Comparison of ENCODE assay signal across 1 cellular context in the genomic region with DNA sequence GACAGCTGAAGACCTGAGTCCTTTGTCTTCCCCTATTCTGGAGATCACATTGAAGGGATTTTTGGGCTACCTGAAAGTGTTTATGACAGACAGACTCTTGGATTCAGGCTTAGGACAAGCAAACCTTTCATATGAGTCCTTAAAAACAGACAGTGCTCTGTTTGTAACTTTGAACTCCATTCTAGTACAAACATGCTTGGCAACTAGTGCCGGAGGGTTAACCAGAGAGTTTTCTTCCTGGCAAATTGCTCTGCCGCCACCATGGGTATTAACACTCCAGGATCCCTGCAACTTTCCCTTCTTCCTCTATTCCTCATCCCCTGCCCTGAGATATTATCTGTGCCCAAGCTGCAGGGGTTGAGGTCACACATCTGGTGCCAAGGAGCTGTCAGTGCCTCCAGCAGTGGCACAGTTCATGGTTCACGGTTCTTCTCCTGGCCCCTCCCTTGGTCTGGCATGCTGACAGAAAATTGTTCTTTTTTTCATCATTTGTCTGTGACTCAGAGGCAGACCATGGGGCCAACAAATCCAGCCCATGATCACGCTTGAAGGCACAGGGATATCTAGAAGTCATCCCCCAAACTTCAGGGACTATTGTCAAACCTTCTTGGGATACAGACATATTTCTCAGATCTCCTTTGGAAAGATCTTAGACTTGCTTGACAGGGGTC.
A peak's percentile ranks its signal among the peaks of the same experiment; 100 is the strongest.
TF ChIP-seq lines count a peak whose summit lies in the region.

No MANE protein-coding gene starts in this region.

TF ChIP-seq in HepG2, 621 proteins besides CTCF, POLR2A, EP300 and RAD21 (continued from another document and continues in another):
- TF ChIP-seq PPARG (CRISPR knock-in tag; conservative IDR thresholded peaks at IDR 0.05), result 0 out of 2 replicates have a peak, but pooled peaks have one; percentile 8
- TF ChIP-seq KDM2A (CRISPR knock-in tag; IDR thresholded peaks at IDR 0.05; ENCODE audit: borderline replicate concordance, low read depth), result no peak
- TF ChIP-seq, protein P1, sequence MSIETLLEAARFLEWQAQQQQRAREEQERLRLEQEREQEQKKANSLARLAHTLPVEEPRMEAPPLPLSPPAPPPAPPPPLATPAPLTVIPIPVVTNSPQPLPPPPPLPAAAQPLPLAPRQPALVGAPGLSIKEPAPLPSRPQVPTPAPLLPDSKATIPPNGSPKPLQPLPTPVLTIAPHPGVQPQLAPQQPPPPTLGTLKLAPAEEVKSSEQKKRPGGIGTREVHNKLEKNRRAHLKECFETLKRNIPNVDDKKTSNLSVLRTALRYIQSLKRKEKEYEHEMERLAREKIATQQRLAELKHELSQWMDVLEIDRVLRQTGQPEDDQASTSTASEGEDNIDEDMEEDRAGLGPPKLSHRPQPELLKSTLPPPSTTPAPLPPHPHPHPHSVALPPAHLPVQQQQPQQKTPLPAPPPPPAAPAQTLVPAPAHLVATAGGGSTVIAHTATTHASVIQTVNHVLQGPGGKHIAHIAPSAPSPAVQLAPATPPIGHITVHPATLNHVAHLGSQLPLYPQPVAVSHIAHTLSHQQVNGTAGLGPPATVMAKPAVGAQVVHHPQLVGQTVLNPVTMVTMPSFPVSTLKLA (IDR thresholded peaks at IDR 0.05), result no peak
- TF ChIP-seq SNRNP70 (IDR thresholded peaks at IDR 0.05; ENCODE audit: low read depth, low read length), result no peak
- no peak for TF ChIP-seq RCOR2 (CRISPR knock-in tag; IDR thresholded peaks at IDR 0.05)
- TF ChIP-seq, protein P2, sequence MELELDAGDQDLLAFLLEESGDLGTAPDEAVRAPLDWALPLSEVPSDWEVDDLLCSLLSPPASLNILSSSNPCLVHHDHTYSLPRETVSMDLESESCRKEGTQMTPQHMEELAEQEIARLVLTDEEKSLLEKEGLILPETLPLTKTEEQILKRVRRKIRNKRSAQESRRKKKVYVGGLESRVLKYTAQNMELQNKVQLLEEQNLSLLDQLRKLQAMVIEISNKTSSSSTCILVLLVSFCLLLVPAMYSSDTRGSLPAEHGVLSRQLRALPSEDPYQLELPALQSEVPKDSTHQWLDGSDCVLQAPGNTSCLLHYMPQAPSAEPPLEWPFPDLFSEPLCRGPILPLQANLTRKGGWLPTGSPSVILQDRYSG (CRISPR knock-in tag; IDR thresholded peaks at IDR 0.05), result 0 out of 2 replicates have a peak, but pooled peaks have one; percentile 35
- peak; percentile 87 for TF ChIP-seq FOSL2 (CRISPR knock-in tag; IDR thresholded peaks at IDR 0.05)
- TF ChIP-seq ARNT2 (CRISPR knock-in tag; IDR thresholded peaks at IDR 0.05; ENCODE audit: low read depth), result no peak
- TF ChIP-seq, protein P3, sequence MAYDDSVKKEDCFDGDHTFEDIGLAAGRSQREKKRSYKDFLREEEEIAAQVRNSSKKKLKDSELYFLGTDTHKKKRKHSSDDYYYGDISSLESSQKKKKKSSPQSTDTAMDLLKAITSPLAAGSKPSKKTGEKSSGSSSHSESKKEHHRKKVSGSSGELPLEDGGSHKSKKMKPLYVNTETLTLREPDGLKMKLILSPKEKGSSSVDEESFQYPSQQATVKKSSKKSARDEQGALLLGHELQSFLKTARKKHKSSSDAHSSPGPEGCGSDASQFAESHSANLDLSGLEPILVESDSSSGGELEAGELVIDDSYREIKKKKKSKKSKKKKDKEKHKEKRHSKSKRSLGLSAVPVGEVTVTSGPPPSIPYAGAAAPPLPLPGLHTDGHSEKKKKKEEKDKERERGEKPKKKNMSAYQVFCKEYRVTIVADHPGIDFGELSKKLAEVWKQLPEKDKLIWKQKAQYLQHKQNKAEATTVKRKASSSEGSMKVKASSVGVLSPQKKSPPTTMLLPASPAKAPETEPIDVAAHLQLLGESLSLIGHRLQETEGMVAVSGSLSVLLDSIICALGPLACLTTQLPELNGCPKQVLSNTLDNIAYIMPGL (CRISPR knock-in tag; IDR thresholded peaks at IDR 0.05; ENCODE audit: borderline replicate concordance in 1 of 2, low read depth in 1 of 2), result peak in 1 of 2 experiments; percentile 32; a peak in 1 of 4 replicates
- TF ChIP-seq ZNF20 (CRISPR knock-in tag; IDR thresholded peaks at IDR 0.05), result no peak
- 0 out of 2 replicates have a peak, but pooled peaks have one; percentile 49 for TF ChIP-seq ISL2 (CRISPR knock-in tag; IDR thresholded peaks at IDR 0.05)
- peak; percentile 74; the same call in 1 of the 2 replicates for TF ChIP-seq MEIS1 (CRISPR knock-in tag; IDR thresholded peaks at IDR 0.05; ENCODE audit: borderline replicate concordance)
- TF ChIP-seq AGO2 (optimal IDR thresholded peaks at IDR 0.05; ENCODE audit: low read depth, low read length), result no peak
- TF ChIP-seq ZBTB3 (CRISPR knock-in tag; IDR thresholded peaks at IDR 0.05; ENCODE audit: borderline replicate concordance, low read depth), result peak; percentile 25; the same call in 1 of the 2 replicates
- TF ChIP-seq, protein P4, sequence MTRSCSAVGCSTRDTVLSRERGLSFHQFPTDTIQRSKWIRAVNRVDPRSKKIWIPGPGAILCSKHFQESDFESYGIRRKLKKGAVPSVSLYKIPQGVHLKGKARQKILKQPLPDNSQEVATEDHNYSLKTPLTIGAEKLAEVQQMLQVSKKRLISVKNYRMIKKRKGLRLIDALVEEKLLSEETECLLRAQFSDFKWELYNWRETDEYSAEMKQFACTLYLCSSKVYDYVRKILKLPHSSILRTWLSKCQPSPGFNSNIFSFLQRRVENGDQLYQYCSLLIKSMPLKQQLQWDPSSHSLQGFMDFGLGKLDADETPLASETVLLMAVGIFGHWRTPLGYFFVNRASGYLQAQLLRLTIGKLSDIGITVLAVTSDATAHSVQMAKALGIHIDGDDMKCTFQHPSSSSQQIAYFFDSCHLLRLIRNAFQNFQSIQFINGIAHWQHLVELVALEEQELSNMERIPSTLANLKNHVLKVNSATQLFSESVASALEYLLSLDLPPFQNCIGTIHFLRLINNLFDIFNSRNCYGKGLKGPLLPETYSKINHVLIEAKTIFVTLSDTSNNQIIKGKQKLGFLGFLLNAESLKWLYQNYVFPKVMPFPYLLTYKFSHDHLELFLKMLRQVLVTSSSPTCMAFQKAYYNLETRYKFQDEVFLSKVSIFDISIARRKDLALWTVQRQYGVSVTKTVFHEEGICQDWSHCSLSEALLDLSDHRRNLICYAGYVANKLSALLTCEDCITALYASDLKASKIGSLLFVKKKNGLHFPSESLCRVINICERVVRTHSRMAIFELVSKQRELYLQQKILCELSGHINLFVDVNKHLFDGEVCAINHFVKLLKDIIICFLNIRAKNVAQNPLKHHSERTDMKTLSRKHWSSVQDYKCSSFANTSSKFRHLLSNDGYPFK (CRISPR knock-in tag; IDR thresholded peaks at IDR 0.05; ENCODE audit: borderline replicate concordance), result no peak
- TF ChIP-seq ZMYM4 (CRISPR knock-in tag; IDR thresholded peaks at IDR 0.05), result no peak
- TF ChIP-seq TBP (CRISPR knock-in tag; IDR thresholded peaks at IDR 0.05), result no peak
- TF ChIP-seq MEF2D (CRISPR knock-in tag; IDR thresholded peaks at IDR 0.05), result no peak
- TF ChIP-seq, protein P5, sequence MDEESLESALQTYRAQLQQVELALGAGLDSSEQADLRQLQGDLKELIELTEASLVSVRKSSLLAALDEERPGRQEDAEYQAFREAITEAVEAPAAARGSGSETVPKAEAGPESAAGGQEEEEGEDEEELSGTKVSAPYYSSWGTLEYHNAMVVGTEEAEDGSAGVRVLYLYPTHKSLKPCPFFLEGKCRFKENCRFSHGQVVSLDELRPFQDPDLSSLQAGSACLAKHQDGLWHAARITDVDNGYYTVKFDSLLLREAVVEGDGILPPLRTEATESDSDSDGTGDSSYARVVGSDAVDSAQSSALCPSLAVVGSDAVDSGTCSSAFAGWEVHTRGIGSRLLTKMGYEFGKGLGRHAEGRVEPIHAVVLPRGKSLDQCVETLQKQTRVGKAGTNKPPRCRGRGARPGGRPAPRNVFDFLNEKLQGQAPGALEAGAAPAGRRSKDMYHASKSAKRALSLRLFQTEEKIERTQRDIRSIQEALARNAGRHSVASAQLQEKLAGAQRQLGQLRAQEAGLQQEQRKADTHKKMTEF (CRISPR knock-in tag; IDR thresholded peaks at IDR 0.05), result peak; percentile 46; the same call in 1 of the 2 replicates
- TF ChIP-seq ZNF382 (CRISPR knock-in tag; IDR thresholded peaks at IDR 0.05; ENCODE audit: borderline replicate concordance), result no peak
- TF ChIP-seq HDAC1 (CRISPR knock-in tag; IDR thresholded peaks at IDR 0.05), result no peak
- TF ChIP-seq, protein P6, sequence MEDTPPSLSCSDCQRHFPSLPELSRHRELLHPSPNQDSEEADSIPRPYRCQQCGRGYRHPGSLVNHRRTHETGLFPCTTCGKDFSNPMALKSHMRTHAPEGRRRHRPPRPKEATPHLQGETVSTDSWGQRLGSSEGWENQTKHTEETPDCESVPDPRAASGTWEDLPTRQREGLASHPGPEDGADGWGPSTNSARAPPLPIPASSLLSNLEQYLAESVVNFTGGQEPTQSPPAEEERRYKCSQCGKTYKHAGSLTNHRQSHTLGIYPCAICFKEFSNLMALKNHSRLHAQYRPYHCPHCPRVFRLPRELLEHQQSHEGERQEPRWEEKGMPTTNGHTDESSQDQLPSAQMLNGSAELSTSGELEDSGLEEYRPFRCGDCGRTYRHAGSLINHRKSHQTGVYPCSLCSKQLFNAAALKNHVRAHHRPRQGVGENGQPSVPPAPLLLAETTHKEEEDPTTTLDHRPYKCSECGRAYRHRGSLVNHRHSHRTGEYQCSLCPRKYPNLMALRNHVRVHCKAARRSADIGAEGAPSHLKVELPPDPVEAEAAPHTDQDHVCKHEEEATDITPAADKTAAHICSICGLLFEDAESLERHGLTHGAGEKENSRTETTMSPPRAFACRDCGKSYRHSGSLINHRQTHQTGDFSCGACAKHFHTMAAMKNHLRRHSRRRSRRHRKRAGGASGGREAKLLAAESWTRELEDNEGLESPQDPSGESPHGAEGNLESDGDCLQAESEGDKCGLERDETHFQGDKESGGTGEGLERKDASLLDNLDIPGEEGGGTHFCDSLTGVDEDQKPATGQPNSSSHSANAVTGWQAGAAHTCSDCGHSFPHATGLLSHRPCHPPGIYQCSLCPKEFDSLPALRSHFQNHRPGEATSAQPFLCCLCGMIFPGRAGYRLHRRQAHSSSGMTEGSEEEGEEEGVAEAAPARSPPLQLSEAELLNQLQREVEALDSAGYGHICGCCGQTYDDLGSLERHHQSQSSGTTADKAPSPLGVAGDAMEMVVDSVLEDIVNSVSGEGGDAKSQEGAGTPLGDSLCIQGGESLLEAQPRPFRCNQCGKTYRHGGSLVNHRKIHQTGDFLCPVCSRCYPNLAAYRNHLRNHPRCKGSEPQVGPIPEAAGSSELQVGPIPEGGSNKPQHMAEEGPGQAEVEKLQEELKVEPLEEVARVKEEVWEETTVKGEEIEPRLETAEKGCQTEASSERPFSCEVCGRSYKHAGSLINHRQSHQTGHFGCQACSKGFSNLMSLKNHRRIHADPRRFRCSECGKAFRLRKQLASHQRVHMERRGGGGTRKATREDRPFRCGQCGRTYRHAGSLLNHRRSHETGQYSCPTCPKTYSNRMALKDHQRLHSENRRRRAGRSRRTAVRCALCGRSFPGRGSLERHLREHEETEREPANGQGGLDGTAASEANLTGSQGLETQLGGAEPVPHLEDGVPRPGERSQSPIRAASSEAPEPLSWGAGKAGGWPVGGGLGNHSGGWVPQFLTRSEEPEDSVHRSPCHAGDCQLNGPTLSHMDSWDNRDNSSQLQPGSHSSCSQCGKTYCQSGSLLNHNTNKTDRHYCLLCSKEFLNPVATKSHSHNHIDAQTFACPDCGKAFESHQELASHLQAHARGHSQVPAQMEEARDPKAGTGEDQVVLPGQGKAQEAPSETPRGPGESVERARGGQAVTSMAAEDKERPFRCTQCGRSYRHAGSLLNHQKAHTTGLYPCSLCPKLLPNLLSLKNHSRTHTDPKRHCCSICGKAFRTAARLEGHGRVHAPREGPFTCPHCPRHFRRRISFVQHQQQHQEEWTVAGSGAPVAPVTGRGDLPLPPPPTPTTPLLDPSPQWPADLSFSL (CRISPR knock-in tag; IDR thresholded peaks at IDR 0.05), result no peak
- no peak for TF ChIP-seq CBFB (CRISPR knock-in tag; IDR thresholded peaks at IDR 0.05)
- 0 out of 2 replicates have a peak, but pooled peaks have one; percentile 40 for TF ChIP-seq ZC3H13 (CRISPR knock-in tag; IDR thresholded peaks at IDR 0.05)
- TF ChIP-seq ZNF333 (CRISPR knock-in tag; IDR thresholded peaks at IDR 0.05; ENCODE audit: borderline replicate concordance), result no peak
- no peak for TF ChIP-seq HDAC6 (IDR thresholded peaks at IDR 0.05; ENCODE audit: low read depth, low read length)
- TF ChIP-seq BHLHE40 (IDR thresholded peaks at IDR 0.05; ENCODE audit: low read length), result 0 out of 2 replicates have a peak, but pooled peaks have one; percentile 16
- TF ChIP-seq PAF1 (CRISPR knock-in tag; IDR thresholded peaks at IDR 0.05), result no peak
- TF ChIP-seq FOXP1 (IDR thresholded peaks at IDR 0.05), result no peak
- 0 out of 2 replicates have a peak, but pooled peaks have one; percentile 16 for TF ChIP-seq FOXP1 (CRISPR knock-in tag; IDR thresholded peaks at IDR 0.05)
- TF ChIP-seq CREM (IDR thresholded peaks at IDR 0.05), result peak; percentile 0; the same call in 1 of the 2 replicates
- no peak for TF ChIP-seq CREM (CRISPR knock-in tag; IDR thresholded peaks at IDR 0.05)
- TF ChIP-seq PAX8 (CRISPR knock-in tag; IDR thresholded peaks at IDR 0.05; ENCODE audit: borderline replicate concordance), result no peak
- TF ChIP-seq MTF1 (CRISPR knock-in tag; IDR thresholded peaks at IDR 0.05), result no peak
- TF ChIP-seq KMT2B (CRISPR knock-in tag; IDR thresholded peaks at IDR 0.05), result peak; percentile 32; the same call in 1 of the 2 replicates
- peak; percentile 37 for TF ChIP-seq PHF5A (CRISPR knock-in tag; IDR thresholded peaks at IDR 0.05; ENCODE audit: low read depth, unreplicated experiment)
- TF ChIP-seq, protein P7, sequence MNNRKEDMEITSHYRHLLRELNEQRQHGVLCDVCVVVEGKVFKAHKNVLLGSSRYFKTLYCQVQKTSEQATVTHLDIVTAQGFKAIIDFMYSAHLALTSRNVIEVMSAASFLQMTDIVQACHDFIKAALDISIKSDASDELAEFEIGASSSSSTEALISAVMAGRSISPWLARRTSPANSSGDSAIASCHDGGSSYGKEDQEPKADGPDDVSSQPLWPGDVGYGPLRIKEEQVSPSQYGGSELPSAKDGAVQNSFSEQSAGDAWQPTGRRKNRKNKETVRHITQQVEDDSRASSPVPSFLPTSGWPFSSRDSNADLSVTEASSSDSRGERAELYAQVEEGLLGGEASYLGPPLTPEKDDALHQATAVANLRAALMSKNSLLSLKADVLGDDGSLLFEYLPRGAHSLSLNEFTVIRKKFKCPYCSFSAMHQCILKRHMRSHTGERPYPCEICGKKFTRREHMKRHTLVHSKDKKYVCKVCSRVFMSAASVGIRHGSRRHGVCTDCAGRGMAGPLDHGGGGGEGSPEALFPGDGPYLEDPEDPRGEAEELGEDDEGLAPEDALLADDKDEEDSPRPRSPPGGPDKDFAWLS (CRISPR knock-in tag; IDR thresholded peaks at IDR 0.05; ENCODE audit: borderline replicate concordance), result 0 out of 2 replicates have a peak, but pooled peaks have one; percentile 42
- TF ChIP-seq RFX3 (CRISPR knock-in tag; IDR thresholded peaks at IDR 0.05), result no peak
- no peak for TF ChIP-seq ZNF678 (CRISPR knock-in tag; IDR thresholded peaks at IDR 0.05)
- TF ChIP-seq ZNF652 (CRISPR knock-in tag; IDR thresholded peaks at IDR 0.05; ENCODE audit: borderline replicate concordance, low read depth), result peak; percentile 41; the same call in 1 of the 2 replicates
- TF ChIP-seq CHCHD3 (CRISPR knock-in tag; IDR thresholded peaks at IDR 0.05), result no peak
- no peak for TF ChIP-seq ZNF431 (CRISPR knock-in tag; IDR thresholded peaks at IDR 0.05; ENCODE audit: borderline replicate concordance, low read depth)
- 0 out of 2 replicates have a peak, but pooled peaks have one; percentile 33 for TF ChIP-seq FOSL1 (CRISPR knock-in tag; IDR thresholded peaks at IDR 0.05; ENCODE audit: borderline replicate concordance)
- no peak for TF ChIP-seq ZSCAN29 (CRISPR knock-in tag; conservative IDR thresholded peaks at IDR 0.05)
- 0 out of 2 replicates have a peak, but pooled peaks have one; percentile 6 for TF ChIP-seq ELF3 (CRISPR knock-in tag; IDR thresholded peaks at IDR 0.05)
